ENCODE assay signal across 8 cellular contexts in genomic region chr9:91424403-91425176, GRCh38. TPM values are rescaled to one million over a fixed set of nuclear protein-coding genes. Genes with fewer than 3 reads are reported as not detected.
DNase-seq lines count a peak whose midpoint lies in the region; ATAC-seq, FAIRE-seq and TF ChIP-seq lines count a peak whose summit lies in the region.

No MANE protein-coding gene starts in this region.

- H3K4me3 ChIP-seq in A549: peak overlapping the region; percentile 88
- H3K4me3 ChIP-seq in HUES6 (ENCODE audit: low read depth, low read length): peak overlapping the region; percentile 88
- peak overlapping the region; percentile 73 for H3K4me3 ChIP-seq in astrocyte (ENCODE audit: insufficient read depth, low read depth, low read length)
- peak overlapping the region; percentile 100 for H3K4me3 ChIP-seq in right cardiac atrium (ENCODE audit: low read length)
- H3K4me3 ChIP-seq in prostate gland: peak overlapping the region; percentile 78 to 81
- H3K4me3 ChIP-seq in vagina: peak overlapping the region; percentile 84 to 94

- DNase-seq in A549 (ENCODE audit: low read depth in 1 of 2, low spot score in 1 of 2) (peak; percentile 55 to 62), T-helper 1 cell (peak in 4 of 5 donors; percentile 36 to 67 (median 48)), astrocyte (ENCODE audit: low read depth) (peak; percentile 76), right cardiac atrium (peak; percentile 91 to 95 (median 93)), prostate gland (ENCODE audit: low spot score) (peak; percentile 83), vagina (ENCODE audit: extremely low spot score in 2 of 2) (no peak)

- H3K27me3 Mint-ChIP-seq in astrocyte (ENCODE audit: low read depth, unreplicated experiment): peaks cover 6% of the 10 kb centered on the region

- 37% methylated on average over 29 of the region's 67 CpGs for WGBS in A549 (ENCODE audit: missing lambda C conversion rate)
- WGBS in right cardiac atrium: 1% methylated on average over 67 of the region's 67 CpGs
- 1% methylated on average over 67 of the region's 67 CpGs for WGBS in prostate gland

- H3K9ac ChIP-seq in HUES6 (ENCODE audit: low read length) (peak overlapping the region; percentile 80), astrocyte (ENCODE audit: low read length) (peak overlapping the region; percentile 95)

- H3K4me1 Mint-ChIP-seq in astrocyte (ENCODE audit: low read depth, unreplicated experiment): peaks cover 20% of the 10 kb centered on the region

- H3K36me3 ChIP-seq in HUES6 (ENCODE audit: control insufficient read depth, insufficient read depth, low read length) (no peaks in the 10 kb centered on the region), astrocyte (ENCODE audit: insufficient read depth, low read length) (no peaks in the 10 kb centered on the region), prostate gland (no peaks in the 10 kb centered on the region), vagina (no peaks in the 10 kb centered on the region)

- TF ChIP-seq POLR2A in A549 (IDR thresholded peaks at IDR 0.05; ENCODE audit: low read length): no peak
- no peak for TF ChIP-seq POLR2A in GM18505 (IDR thresholded peaks at IDR 0.05; ENCODE audit: borderline replicate concordance, extremely low read depth, insufficient read depth, insufficient read length)
- peak; percentile 38 for TF ChIP-seq POLR2A in prostate gland (IDR thresholded peaks at IDR 0.05)
- TF ChIP-seq POLR2A in vagina (IDR thresholded peaks at IDR 0.05): peak in 1 of 2 donors; percentile 69

- peaks cover 37% of the 10 kb centered on the region for H3K79me2 ChIP-seq in astrocyte (ENCODE audit: insufficient read depth, low read length)

- TF ChIP-seq EP300 in A549 (IDR thresholded peaks at IDR 0.05): no peak

- H3K4me2 ChIP-seq in A549 (peak overlapping the region; percentile 81), astrocyte (ENCODE audit: low read length) (peak overlapping the region; percentile 96)

- H3K4me1 ChIP-seq in A549: peaks cover 45% of the 10 kb centered on the region
- peaks cover 23% of the 10 kb centered on the region for H3K4me1 ChIP-seq in HUES6 (ENCODE audit: control insufficient read depth, insufficient read depth, low read length)
- peaks cover 23% of the 10 kb centered on the region for H3K4me1 ChIP-seq in astrocyte (ENCODE audit: insufficient read depth, low read length)
- peaks cover 7% of the 10 kb centered on the region for H3K4me1 ChIP-seq in right cardiac atrium (ENCODE audit: control insufficient read depth, insufficient read depth, low read length)
- H3K4me1 ChIP-seq in prostate gland (replicated peaks): no peaks in the 10 kb centered on the region
- H3K4me1 ChIP-seq in vagina: peaks cover 50% of the 10 kb centered on the region

- peak; percentile 24; the same call in 2 of the 3 replicates for TF ChIP-seq CTCF in A549 (IDR thresholded peaks at IDR 0.05)
- TF ChIP-seq CTCF in astrocyte (IDR thresholded peaks at IDR 0.05; ENCODE audit: insufficient read depth, low read depth, low read length): no peak
- peak in 2 of 4 experiments; percentile 34 to 47 for TF ChIP-seq CTCF in prostate gland (IDR thresholded peaks at IDR 0.05)
- TF ChIP-seq CTCF in vagina (IDR thresholded peaks at IDR 0.05): peak in 1 of 3 experiments; percentile 22

- H3K9me3 Mint-ChIP-seq in astrocyte (ENCODE audit: unreplicated experiment): no peaks in the 10 kb centered on the region

- TF ChIP-seq RAD21 in A549 (conservative IDR thresholded peaks at IDR 0.05 in 1 of 2, IDR thresholded peaks at IDR 0.05 in 1 of 2): peak in 1 of 2 experiments; percentile 45; a peak in 3 of 5 replicates

- intact Hi-C loops in right cardiac atrium (cut with DNase I) (loop anchor here (5.0 to 10.0 kb wide), 8 partner anchors 60 to 507 kb away; partner anchors contain the start of gene AUH (in 2 of the 4)), prostate gland (cut with DNase I) (loop anchor here (2.0 to 5.0 kb wide), 4 partner anchors 122 to 508 kb away; no protein-coding TSS in a partner anchor), vagina (cut with DNase I) (loop anchor here (1.0 to 5.0 kb wide), 5 partner anchors 122 to 507 kb away; no protein-coding TSS in a partner anchor)

- FAIRE-seq in A549 (lab: Jason Lieb, UNC) (no peak), astrocyte (lab: Jason Lieb, UNC) (no peak)

- H3K27ac Mint-ChIP-seq in astrocyte (ENCODE audit: unreplicated experiment): peak overlapping the region; percentile 96

- H3K27ac ChIP-seq in A549 (peak overlapping the region; percentile 89 to 95), HUES6 (ENCODE audit: low read depth, low read length) (no peak overlapping the region), astrocyte (ENCODE audit: low read depth, low read length) (peak overlapping the region; percentile 81), right cardiac atrium (ENCODE audit: low read length) (peak overlapping the region; percentile 98), prostate gland (peak overlapping the region; percentile 97 to 99), vagina (peak overlapping the region; percentile 99)

- peak overlapping the region; percentile 77 for H2AFZ ChIP-seq in astrocyte (ENCODE audit: low read depth, low read length)

- H4K20me1 ChIP-seq in astrocyte (ENCODE audit: insufficient read depth, low read length): peaks cover 22% of the 10 kb centered on the region

- H3K9me3 ChIP-seq in A549: no peaks in the 10 kb centered on the region
- no peaks in the 10 kb centered on the region for H3K9me3 ChIP-seq in HUES6 (ENCODE audit: control insufficient read depth, insufficient read depth, low read depth, low read length)
- no peaks in the 10 kb centered on the region for H3K9me3 ChIP-seq in astrocyte (ENCODE audit: insufficient read depth, low read depth, low read length)
- H3K9me3 ChIP-seq in right cardiac atrium (ENCODE audit: control insufficient read depth, low read length): no peaks in the 10 kb centered on the region
- no peaks in the 10 kb centered on the region for H3K9me3 ChIP-seq in prostate gland
- no peaks in the 10 kb centered on the region for H3K9me3 ChIP-seq in vagina

- CTCF ChIA-PET in A549 (lab: Yijun Ruan, JAX): interaction anchor here (0.8 to 5.0 kb wide), 16 partner anchors 9 to 509 kb away, joined by 3 to 41 read pairs (median 6); no protein-coding TSS in a partner anchor

- H3K36me3 Mint-ChIP-seq in astrocyte (ENCODE audit: low read depth, unreplicated experiment): no peaks in the 10 kb centered on the region

- POLR2A ChIA-PET in A549 (lab: Yijun Ruan, JAX): interaction anchor here (0.6 to 2.9 kb wide), 15 partner anchors 9 to 509 kb away, joined by 3 to 19 read pairs (median 5); partner anchors contain the start of gene AUH

- ATAC-seq in A549 (peak; percentile 36 to 66), GM18505 (IDR thresholded peaks at IDR 0.05; ENCODE audit: unreplicated experiment) (peak; percentile 19), right cardiac atrium (peak; percentile 74 to 76)

- H3K4me3 Mint-ChIP-seq in astrocyte (ENCODE audit: unreplicated experiment): peak overlapping the region; percentile 87

- H3K27me3 ChIP-seq in HUES6 (ENCODE audit: control insufficient read depth, insufficient read depth, low read length) (peaks cover 46% of the 10 kb centered on the region), astrocyte (ENCODE audit: insufficient read depth, low read length) (no peaks in the 10 kb centered on the region), right cardiac atrium (ENCODE audit: control insufficient read depth, insufficient read depth) (no peaks in the 10 kb centered on the region), prostate gland (replicated peaks; ENCODE audit: insufficient read depth) (no peaks in the 10 kb centered on the region), vagina (no peaks in the 10 kb centered on the region)

TF ChIP-seq in A549, 52 proteins besides CTCF, POLR2A, EP300 and RAD21 (continues in another document):
- TF ChIP-seq, protein P1, sequence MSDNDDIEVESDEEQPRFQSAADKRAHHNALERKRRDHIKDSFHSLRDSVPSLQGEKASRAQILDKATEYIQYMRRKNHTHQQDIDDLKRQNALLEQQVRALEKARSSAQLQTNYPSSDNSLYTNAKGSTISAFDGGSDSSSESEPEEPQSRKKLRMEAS (IDR thresholded peaks at IDR 0.05): peak; percentile 49
- TF ChIP-seq FOSL2 (IDR thresholded peaks at IDR 0.05) (no peak), FOSL2 (CRISPR knock-in tag; IDR thresholded peaks at IDR 0.05) (peak; percentile 23; the same call in 1 of the 2 replicates), ZNF302 (CRISPR knock-in tag; IDR thresholded peaks at IDR 0.05) (no peak), NR3C1 (IDR thresholded peaks at IDR 0.05) (no peak), CEBPB (IDR thresholded peaks at IDR 0.05) (peak; percentile 70 to 95), HOXB5 (CRISPR knock-in tag; IDR thresholded peaks at IDR 0.05) (no peak)

RNA-seq across cellular contexts. Expression of gene NFIL3, which starts 1.0 kb away (rescaled TPM):
- polyA plus RNA-seq in A549 (2011; rRNA removed) (16.1 and 21.9 TPM in 2 replicates), A549 (2017; fragmentation: RNase III; extraction: RNeasy Plus Mini Kit Qiagen cat#74134 plus additional on column Dnase treatment) (9.2 to 10.7 TPM (median 10.5 TPM) in 3 replicates), right cardiac atrium (43.7 TPM)
- 4.3 and 5.0 TPM in 2 replicates for polyA plus RNA-seq in A549 (2012; cell fraction: cytosol; rRNA removed)
- 2.6 and 6.2 TPM in 2 replicates for polyA plus RNA-seq in A549 (2012; cell fraction: nucleus; rRNA removed)
- 11.6 and 13.0 TPM in 2 replicates for polyA minus RNA-seq in A549 (2011; rRNA and poly(A)+ RNA removed)
- total RNA-seq in astrocyte (32.4 and 37.5 TPM in 2 replicates), right cardiac atrium (10 to 100 TPM; 26.7 to 44.5 (median 32.2) TPM), prostate gland (10 to 100 TPM; 28.7 to 33.5 TPM), vagina (132 TPM)

Comparison
In these comparisons a context has a peak if more than half of its experiments do, and no peak if none do; other contexts are left out.
1. ATAC-seq: peak in every context shown above with its lines; median percentile 75 in right cardiac atrium; 51 in A549; 19 in GM18505.
2. DNase-seq: peak in A549 (2 of 2), T-helper 1 cell (4 of 5), astrocyte (single experiment), right cardiac atrium (3 of 3) and prostate gland (single experiment); none in vagina (0 of 2).
3. Peak in every context shown above with its lines, with median percentiles within 50 percentile points of each other: H3K4me3 ChIP-seq.